ENCODE assay signal across 8 cellular contexts in genomic region chr2:121075641-121076500, GRCh38.
DNase-seq lines count a peak whose midpoint lies in the region; ATAC-seq, FAIRE-seq and TF ChIP-seq lines count a peak whose summit lies in the region.

No MANE protein-coding gene starts in this region.

- peaks cover 28% of the 10 kb centered on the region for H3F3A ChIP-seq in neural progenitor cell (ENCODE audit: low read depth)

- peak overlapping the region; percentile 37 for H3K4me3 ChIP-seq in neural progenitor cell

- H4K20me1 ChIP-seq in neural progenitor cell (ENCODE audit: low read depth): peaks cover 15% of the 10 kb centered on the region

- H3K27me3 Mint-ChIP-seq in Calu3 (ENCODE audit: unreplicated experiment) (peaks cover 48% of the 10 kb centered on the region), neural progenitor cell (ENCODE audit: insufficient read depth, low read depth) (peaks cover 15% of the 10 kb centered on the region)

- H3K9ac ChIP-seq in neural progenitor cell: no peak overlapping the region

- H3K36me3 ChIP-seq in neural progenitor cell: no peaks in the 10 kb centered on the region

- H3K36me3 Mint-ChIP-seq in Calu3 (ENCODE audit: insufficient read depth, unreplicated experiment) (peaks cover 8% of the 10 kb centered on the region), neural progenitor cell (no peaks in the 10 kb centered on the region)

- FAIRE-seq in GM19239 (lab: Jason Lieb, UNC): no peak

- H2AFZ ChIP-seq in neural progenitor cell (replicated peaks): no peak overlapping the region

- peak overlapping the region; percentile 79 for H3K4me2 ChIP-seq in neural progenitor cell

- H3K9me3 ChIP-seq in neural progenitor cell (ENCODE audit: low read depth): no peaks in the 10 kb centered on the region

- H3K4me3 Mint-ChIP-seq in Calu3 (ENCODE audit: low read depth, unreplicated experiment) (peak overlapping the region; percentile 13), neural progenitor cell (peak overlapping the region; percentile 73)

- CTCF ChIA-PET in Calu3 (lab: Charles Lee): interaction anchor here (0.6 to 2.1 kb wide), 7 partner anchors 15 to 763 kb away, joined by 3 to 15 read pairs (median 5); no protein-coding TSS in a partner anchor

- DNase-seq in Calu3 (no peak), NCI-H2171 (lab: John Stamatoyannopoulos, UW) (peak; percentile 50), caudate nucleus (lab: John Stamatoyannopoulos, UW) (peak in 29 of 61 donors; percentile 11 to 68 (median 26)), neural progenitor cell (ENCODE audit: low spot score) (peak; percentile 41), GM19239 (ENCODE audit: insufficient read length, low spot score) (no peak), hepatic stellate cell (ENCODE audit: low spot score) (no peak), GM03348 (ENCODE audit: low spot score) (no peak)

- peaks cover 13% of the 10 kb centered on the region for H3K4me1 ChIP-seq in neural progenitor cell

- TF ChIP-seq CTCF in Calu3 (IDR thresholded peaks at IDR 0.05; ENCODE audit: unreplicated experiment) (no peak), neural progenitor cell (IDR thresholded peaks at IDR 0.05) (no peak)

- no TSS peak for BruUV-seq in Calu3 (replicated peaks; lab: Mats Ljungman, UMichigan)

- H3K27ac ChIP-seq in caudate nucleus (ENCODE audit: low read depth, low read length): peak overlapping the region; percentile 26
- H3K27ac ChIP-seq in neural progenitor cell: no peak overlapping the region

- peak overlapping the region; percentile 19 for H3K27ac Mint-ChIP-seq in Calu3 (ENCODE audit: unreplicated experiment)
- no peak overlapping the region for H3K27ac Mint-ChIP-seq in neural progenitor cell

- intact Hi-C loops in Calu3 (cut with micrococcal nuclease; ENCODE audit: unreplicated experiment): loop anchor here (10.0 kb wide), 1 partner anchor 131 kb away; no protein-coding TSS in a partner anchor

- ATAC-seq in GM21515 (IDR thresholded peaks at IDR 0.05; ENCODE audit: unreplicated experiment): no peak

- H3K4me1 Mint-ChIP-seq in Calu3 (ENCODE audit: low read depth, unreplicated experiment): no peaks in the 10 kb centered on the region
- peaks cover 43% of the 10 kb centered on the region for H3K4me1 Mint-ChIP-seq in neural progenitor cell

- H3K27me3 ChIP-seq in neural progenitor cell: peaks cover 53% of the 10 kb centered on the region

- H3K9me3 Mint-ChIP-seq in Calu3 (ENCODE audit: low read depth, unreplicated experiment): no peaks in the 10 kb centered on the region
- H3K9me3 Mint-ChIP-seq in neural progenitor cell: no peaks in the 10 kb centered on the region

- H3K79me2 ChIP-seq in neural progenitor cell (ENCODE audit: low read depth): no peaks in the 10 kb centered on the region

Comparison
In these comparisons a context has a peak if more than half of its experiments do, and no peak if none do; other contexts are left out.
1. DNase-seq: peak in NCI-H2171 (single experiment) and neural progenitor cell (single experiment); none in Calu3 (single experiment), GM19239 (single experiment), hepatic stellate cell (single experiment) and GM03348 (single experiment).